ENCODE assay signal across 18 cellular contexts in genomic region chr2:227192491-227192890, GRCh38.
"Had no signal": no experiment of that assay in that cellular context is flagged by ENCODE, and none has a peak within 500 bp of the region (broad histone marks: within the 10 kb centered on the region; RNA-seq: fewer than 3 reads in every experiment).

No MANE protein-coding gene starts in this region.

- H3K4me1 ChIP-seq: body of pancreas, esophagus squamous epithelium, transverse colon, vagina had no signal

- H3K4me3 ChIP-seq: body of pancreas, coronary artery, esophagus squamous epithelium, heart right ventricle, lung, neural progenitor cell, ovary, transverse colon, vagina had no signal

- DNase-seq: activated CD4-positive, alpha-beta T cell treated with anti-CD3 and anti-CD28 coated beads, Interleukin-2, amount 50 U/mL, for 48 hours; activated effector memory CD4-positive, alpha-beta T cell treated with Interleukin-2 at 50 U/mL for 16 hours; activated T-cell treated with anti-CD3 and anti-CD28 coated beads, Interleukin-2, amount 50 U/mL, for 1 hour; body of pancreas; central memory CD4-positive, alpha-beta T cell; esophagus squamous epithelium; foreskin melanocyte; heart right ventricle; ovary; stimulated activated CD4-positive, alpha-beta T cell treated with anti-CD3 and anti-CD28 coated beads, Interleukin-4, amount 100 ng/mL, for 24 hours; stimulated activated naive CD8-positive, alpha-beta T cell treated with anti-CD3 and anti-CD28 coated beads, Interleukin-15, Interleukin-2, amounts not matched to agents 100 U/mL and 50 U/mL, for 24 hours; T-helper 1 cell; transverse colon; WERI-Rb-1 had no signal

- H3K36me3 ChIP-seq: esophagus squamous epithelium, heart right ventricle, neural progenitor cell, ovary, transverse colon, vagina, WERI-Rb-1 had no signal

- H3K4me2 ChIP-seq: neural progenitor cell had no signal

- H3K9me3 ChIP-seq: body of pancreas, esophagus squamous epithelium, heart right ventricle, ovary, vagina had no signal

- H2AFZ ChIP-seq: neural progenitor cell had no signal

- H3K27ac ChIP-seq: body of pancreas, coronary artery, esophagus squamous epithelium, heart right ventricle, neural progenitor cell, ovary, transverse colon, vagina, WERI-Rb-1 had no signal

- ATAC-seq: body of pancreas; heart right ventricle; stimulated activated naive CD8-positive, alpha-beta T cell treated with anti-CD3 and anti-CD28 coated beads, Interleukin-15, Interleukin-2, amounts not matched to agents 100 U/mL and 50 U/mL, for 24 hours had no signal

- H3K27me3 ChIP-seq: body of pancreas, esophagus squamous epithelium, heart right ventricle, neural progenitor cell, ovary, transverse colon, vagina had no signal

- H3K9ac ChIP-seq: neural progenitor cell had no signal
